In genomic region chr3:86229086-86229774, GRCh38 we compare ENCODE assay signal across 17 cellular contexts.
"Had no signal": no experiment of that assay in that cellular context is flagged by ENCODE, and none has a peak within 500 bp of the region (broad histone marks: within the 10 kb centered on the region; RNA-seq: fewer than 3 reads in every experiment).

No MANE protein-coding gene starts in this region.

- H3K9me3 ChIP-seq: heart left ventricle, neutrophil, psoas muscle, thyroid gland had no signal

- ATAC-seq: heart left ventricle, psoas muscle, right cardiac atrium had no signal

- H3K27ac ChIP-seq: coronary artery, heart left ventricle, neutrophil, psoas muscle, thyroid gland had no signal

- H3K4me3 ChIP-seq: coronary artery, heart left ventricle, psoas muscle, smooth muscle cell, thyroid gland had no signal

- H3K4me2 ChIP-seq: smooth muscle cell had no signal

- H3K4me1 ChIP-seq: heart left ventricle, psoas muscle, thyroid gland had no signal

- H3K36me3 ChIP-seq: heart left ventricle, neutrophil, thyroid gland had no signal

- FAIRE-seq: islet of Langerhans, urothelium cell line had no signal

- DNase-seq: effector CD4-positive, alpha-beta T cell; foreskin melanocyte; heart left ventricle; hippocampal formation; kidney glomerular epithelial cell; mesendoderm; naive B cell; psoas muscle; right cardiac atrium; stimulated activated CD4-positive, alpha-beta T cell treated with anti-CD3 and anti-CD28 coated beads, Interleukin-2, amount 100 ng/mL, for 48 hours; stimulated activated naive CD4-positive, alpha-beta T cell treated with Interleukin-2 at 50 U/mL for 16 hours; thyroid gland had no signal

- H3K27me3 ChIP-seq: heart left ventricle, neutrophil, thyroid gland had no signal
